In genomic region chr9:111280795-111281194, GRCh38 we compare ENCODE assay signal across 6 cellular contexts. TPM values are rescaled to one million over a fixed set of nuclear protein-coding genes. Genes with fewer than 3 reads are reported as not detected.
"Had no signal": no experiment of that assay in that cellular context is flagged by ENCODE, and none has a peak within 500 bp of the region (broad histone marks: within the 10 kb centered on the region; RNA-seq: fewer than 3 reads in every experiment).

No MANE protein-coding gene starts in this region.

RNA-seq across cellular contexts. Expression of gene OR2K2, which starts 49.2 kb away (rescaled TPM):
- total RNA-seq: HepG2, HT-29, HT1080, IMR-90, K562 had no signal
- polyA plus RNA-seq: HepG2, IgD-negative memory B cell, IMR-90, K562 had no signal
